8 cellular contexts compared by ENCODE assay signal in the genomic region with DNA sequence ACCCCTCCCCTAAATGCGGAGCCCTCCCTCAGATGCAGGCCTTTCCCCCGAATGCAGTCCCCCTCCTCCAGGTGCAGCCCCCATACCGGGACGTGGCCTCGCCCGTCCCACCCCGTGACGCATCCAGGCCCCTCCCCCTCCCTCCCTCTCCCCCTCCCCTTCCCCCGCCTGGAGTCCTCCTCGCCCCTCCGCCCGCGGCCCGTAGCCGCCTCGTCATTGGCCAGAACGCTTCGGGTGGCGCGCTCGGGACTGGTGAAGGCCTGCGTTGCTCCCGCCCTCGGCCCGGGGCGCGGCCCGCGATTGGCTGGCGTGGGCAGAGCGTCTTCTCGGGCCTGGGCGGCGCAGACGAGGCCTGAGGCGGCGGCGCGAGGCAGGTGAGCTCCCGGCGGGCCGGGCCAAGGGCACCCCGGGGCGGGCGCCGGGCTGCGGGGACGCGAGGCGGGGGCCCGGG. TPM values are rescaled to one million over a fixed set of nuclear protein-coding genes. Genes with fewer than 3 reads are reported as not detected.
DNase-seq lines count a peak whose midpoint lies in the region; ATAC-seq lines count a peak whose summit lies in the region.

No MANE protein-coding gene starts in this region.

- H3K9me3 Mint-ChIP-seq in memory B cell = no peaks in the 10 kb centered on the region

- DNase-seq in COLO829 (ENCODE audit: low spot score) (peak; percentile 99), HT1080 (ENCODE audit: low read depth) (peak; percentile 92), memory B cell (ENCODE audit: low spot score in 2 of 2) (peak; percentile 90 to 95)
- DNase-seq in NK-92 treated with Interleukin-12 subunit alpha and Interleukin-12 subunit beta, amount 100 ng/mL, for 24 hours (lab: John Stamatoyannopoulos, UW) = peak; percentile 93
- peak; percentile 96 for DNase-seq in activated CD8-positive, alpha-beta memory T cell treated with anti-CD3 and anti-CD28 coated beads for 24 hours
- peak; percentile 94 for DNase-seq in stimulated activated CD8-positive, alpha-beta memory T cell treated with anti-CD3 and anti-CD28 coated beads, Interleukin-12 subunit alpha, Interleukin-12 subunit beta, amount 100 ng/mL, for 4 hours (ENCODE audit: low read depth)

- no peaks in the 10 kb centered on the region for H3K9me3 ChIP-seq in ectodermal cell (ENCODE audit: control insufficient read depth, low read length)

- H3K36me3 ChIP-seq in ectodermal cell (ENCODE audit: control insufficient read depth, insufficient read depth, low read length) = no peaks in the 10 kb centered on the region

- H3K36me3 Mint-ChIP-seq in memory B cell = peaks cover 8% of the 10 kb centered on the region

- H3K4me1 Mint-ChIP-seq in memory B cell = peaks cover 46% of the 10 kb centered on the region

- H3K4me3 Mint-ChIP-seq in memory B cell = peak overlapping the region; percentile 87

- peak overlapping the region; percentile 68 for H3K4me3 ChIP-seq in ectodermal cell (ENCODE audit: insufficient read depth, low read depth, low read length)

- WGBS in ectodermal cell, 2 experiments = 0% methylated on average over 47 to 50 of the region's 51 CpGs

- peak; percentile 79 for ATAC-seq in GM21367 (IDR thresholded peaks at IDR 0.05; ENCODE audit: unreplicated experiment)
- peak; percentile 92 for ATAC-seq in memory B cell (ENCODE audit: low read depth)

- peaks cover 20% of the 10 kb centered on the region for H3K4me1 ChIP-seq in ectodermal cell (ENCODE audit: control insufficient read depth, insufficient read depth, low read length)

- no peaks in the 10 kb centered on the region for H3K27me3 Mint-ChIP-seq in memory B cell

- peak overlapping the region; percentile 47 for H3K27ac Mint-ChIP-seq in memory B cell

- H3K27me3 ChIP-seq in ectodermal cell (ENCODE audit: control insufficient read depth, insufficient read depth, low read length, poor library complexity, severe bottlenecking) = peaks cover 3% of the 10 kb centered on the region

- no peak overlapping the region for H3K27ac ChIP-seq in ectodermal cell (ENCODE audit: insufficient read depth, low read depth, low read length, poor library complexity, severe bottlenecking)

RNA-seq across cellular contexts. Expression of a gene that starts 16.0 kb away (rescaled TPM):
- 81.8 and 130 TPM in 2 replicates for total RNA-seq in HT1080 (2014; rRNA removed; shearing (Covaris generic))
- 112 and 125 TPM in 2 replicates for polyA plus RNA-seq in HT1080 (2015; cell fraction: cytosol; rRNA removed)
- polyA plus RNA-seq in HT1080 (2015; cell fraction: nucleus; rRNA removed) = 422 and 443 TPM in 2 replicates
- 108 TPM for polyA plus RNA-seq in ectodermal cell (2013, experiment 1 of 4)
- polyA plus RNA-seq in ectodermal cell (2013, experiment 2 of 4) = 104 TPM
- polyA plus RNA-seq in ectodermal cell (2013, experiment 3 of 4) = 85.0 TPM
- 94.1 TPM for polyA plus RNA-seq in ectodermal cell (2013, experiment 4 of 4)
